ENCODE assay signal across 8 cellular contexts in the genomic region with DNA sequence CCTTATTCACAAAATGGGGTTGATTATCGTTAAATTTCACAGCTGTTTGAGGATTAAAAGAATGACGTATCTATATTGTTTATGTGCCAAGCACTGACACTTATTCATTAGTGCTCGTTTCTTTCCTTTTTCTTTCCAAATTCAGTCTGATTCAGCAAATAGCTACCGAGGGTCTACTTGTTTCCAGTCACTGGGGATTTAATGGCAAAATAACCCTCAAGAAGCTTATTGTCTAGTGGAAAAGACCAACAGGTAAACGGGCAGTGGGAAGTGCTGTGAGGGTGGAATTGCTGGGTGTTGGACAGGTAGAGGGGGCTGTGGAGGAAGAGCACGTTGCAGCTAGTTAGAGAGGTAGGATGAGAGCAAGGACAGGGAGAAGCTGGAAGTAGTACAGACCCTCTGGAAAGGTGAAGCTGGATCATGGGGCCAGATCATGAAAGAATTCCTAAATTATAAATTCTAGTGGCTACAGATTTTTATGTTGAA. TPM values are rescaled to one million over a fixed set of nuclear protein-coding genes. Genes with fewer than 3 reads are reported as not detected.
DNase-seq lines count a peak whose midpoint lies in the region; FAIRE-seq and TF ChIP-seq lines count a peak whose summit lies in the region.

No MANE protein-coding gene starts in this region.

- peaks cover 21 to 37% (median 27%) of the 10 kb centered on the region in 4 donors for H3K4me1 Mint-ChIP-seq in CD4-positive, alpha-beta memory T cell

- TF ChIP-seq RAD21 in H1 (IDR thresholded peaks at IDR 0.05 in 1 of 2, conservative IDR thresholded peaks at IDR 0.05 in 1 of 2; ENCODE audit: low read depth in 2 of 2, low read length in 2 of 2): no peak

- no peaks in the 10 kb centered on the region for H3K79me1 ChIP-seq in H1 (ENCODE audit: low read depth, low read length)

- H3K4me3 ChIP-seq in CD4-positive, alpha-beta memory T cell (ENCODE audit: low read length in 2 of 2): peak overlapping the region; percentile 45 to 49
- peak overlapping the region; percentile 28 to 54 (median 36); a peak in 7 of 8 replicates for H3K4me3 ChIP-seq in H1 (ENCODE audit: extremely low read depth in 1 of 4, insufficient read depth in 2 of 4, low read depth in 3 of 4, low read length in 4 of 4)
- peak overlapping the region; percentile 74 for H3K4me3 ChIP-seq in osteoblast (ENCODE audit: insufficient read depth, low read length)

- H2BK120ac ChIP-seq in H1 (replicated peaks; ENCODE audit: low read depth, low read length): no peak overlapping the region

- H3K27ac Mint-ChIP-seq in CD4-positive, alpha-beta memory T cell: peak overlapping the region; percentile 68 to 85 (median 77)

- no peak for TF ChIP-seq EP300 in H1 (IDR thresholded peaks at IDR 0.05; ENCODE audit: borderline replicate concordance in 1 of 2, low read depth in 2 of 2, low read length in 2 of 2)

- no peaks in the 10 kb centered on the region for H3K36me3 Mint-ChIP-seq in CD4-positive, alpha-beta memory T cell

- H3K4me1 ChIP-seq in CD4-positive, alpha-beta memory T cell (ENCODE audit: insufficient read depth, low read length): peaks cover 23% of the 10 kb centered on the region
- H3K4me1 ChIP-seq in H1 (replicated peaks in 1 of 4; ENCODE audit: control insufficient read depth in 3 of 4, insufficient read depth in 4 of 4, low read length in 3 of 4) (peaks cover 3 to 18% (median 8%) of the 10 kb centered on the region in 4 experiments; a peak in 6 of 7 replicates), osteoblast (ENCODE audit: insufficient read depth, low read length) (peaks cover 29% of the 10 kb centered on the region)

- intact Hi-C loops in CD4-positive, alpha-beta memory T cell (cut with micrococcal nuclease): loop anchor here (1.0 to 2.0 kb wide), 2 partner anchors 48 to 354 kb away; a partner anchor contains a TSS

- no peaks in the 10 kb centered on the region for H3K9me3 ChIP-seq in CD4-positive, alpha-beta memory T cell (ENCODE audit: control insufficient read depth in 1 of 2, low read length in 2 of 2)
- H3K9me3 ChIP-seq in H1 (ENCODE audit: insufficient read depth in 2 of 2, low read depth in 1 of 2, low read length in 1 of 2): no peaks in the 10 kb centered on the region
- no peaks in the 10 kb centered on the region for H3K9me3 ChIP-seq in osteoblast (ENCODE audit: low read depth, low read length)

- H2BK20ac ChIP-seq in H1 (ENCODE audit: low read length): no peak overlapping the region

- H3K4ac ChIP-seq in H1 (replicated peaks; ENCODE audit: insufficient read length, low read depth, low read length): no peak overlapping the region

- no peak for TF ChIP-seq POLR2A in H1 (IDR thresholded peaks at IDR 0.05; ENCODE audit: control extremely low read depth in 1 of 2, low read depth in 2 of 2, low read length in 2 of 2)

- no peaks in the 10 kb centered on the region for H3K36me3 ChIP-seq in CD4-positive, alpha-beta memory T cell (ENCODE audit: insufficient read depth, low read length)
- no peaks in the 10 kb centered on the region for H3K36me3 ChIP-seq in H1 (ENCODE audit: control insufficient read depth in 2 of 4, insufficient read depth in 4 of 4, low read length in 3 of 4)
- H3K36me3 ChIP-seq in osteoblast (ENCODE audit: insufficient read depth, low read length): no peaks in the 10 kb centered on the region

- H4K91ac ChIP-seq in H1 (replicated peaks; ENCODE audit: insufficient read length, low read length): no peak overlapping the region

- H2BK12ac ChIP-seq in H1 (ENCODE audit: low read depth, low read length): no peak overlapping the region

- no peak for FAIRE-seq in H1 (lab: Jason Lieb, UNC)

- H3K79me2 ChIP-seq in H1 (ENCODE audit: control insufficient read depth in 1 of 2, insufficient read depth in 2 of 2, low read length in 2 of 2) (no peaks in the 10 kb centered on the region), osteoblast (ENCODE audit: insufficient read depth, low read length) (no peaks in the 10 kb centered on the region)

- H3K27ac ChIP-seq in CD4-positive, alpha-beta memory T cell (ENCODE audit: low read depth, low read length): no peak overlapping the region
- H3K27ac ChIP-seq in H1 (ENCODE audit: low read depth, low read length) (no peak overlapping the region), osteoblast (ENCODE audit: low read depth, low read length) (no peak overlapping the region)

- no peak overlapping the region for H3K56ac ChIP-seq in H1 (replicated peaks; ENCODE audit: insufficient read length, low read depth, low read length)

- DNase-seq in CD4-positive, alpha-beta memory T cell: peak in 1 of 5 donors; percentile 47
- DNase-seq in NCI-H748 (lab: John Stamatoyannopoulos, UW; ENCODE audit: unreplicated experiment) (peak; percentile 51), H1 (ENCODE audit: low read depth in 1 of 2, low spot score in 2 of 2) (no peak), osteoblast (ENCODE audit: insufficient read length, low spot score, missing footprints) (no peak), dedifferentiated amniotic fluid mesenchymal stem cell (ENCODE audit: extremely low spot score) (no peak), NCI-H187 treated with DMSO at 0.1 percent for 48 hours (lab: John Stamatoyannopoulos, UW) (no peak), NCI-H226 (no peak)
- DNase-seq in stimulated activated CD4-positive, alpha-beta T cell treated with anti-CD3 and anti-CD28 coated beads, Interleukin-2, amount 100 ng/mL, for 48 hours: no peak

- TF ChIP-seq CTCF in H1 (IDR thresholded peaks at IDR 0.05; ENCODE audit: control extremely low read depth in 1 of 3, insufficient read depth in 1 of 3, low read depth in 1 of 3, low read length in 3 of 3): no peak
- TF ChIP-seq CTCF in osteoblast (IDR thresholded peaks at IDR 0.05; ENCODE audit: extremely low read depth, low read depth, low read length): no peak

- H2BK15ac ChIP-seq in H1 (ENCODE audit: low read length): no peak overlapping the region

- H3K23me2 ChIP-seq in H1 (ENCODE audit: low read depth, low read length): peaks cover 9% of the 10 kb centered on the region; the same call in 1 of the 2 replicates

- no peaks in the 10 kb centered on the region for H4K20me1 ChIP-seq in H1 (replicated peaks in 1 of 2; ENCODE audit: control insufficient read depth in 1 of 2, insufficient read depth in 2 of 2, low read length in 2 of 2)
- H4K20me1 ChIP-seq in osteoblast (ENCODE audit: insufficient read depth, low read length): no peaks in the 10 kb centered on the region

- H3K4me2 ChIP-seq in H1 (ENCODE audit: insufficient read depth in 1 of 2, low read depth in 2 of 2, low read length in 2 of 2) (peak overlapping the region; percentile 65 to 66), osteoblast (ENCODE audit: insufficient read depth, low read length) (peak overlapping the region; percentile 92)

- CTCF ChIA-PET in CD4-positive, alpha-beta memory T cell (lab: Charles Lee; ENCODE audit: partially characterized antibody): interaction anchor here (0.6 to 2.7 kb wide), 27 partner anchors 9 to 398 kb away, joined by 3 to 17 read pairs (median 4); no protein-coding TSS in a partner anchor
- CTCF ChIA-PET in H1 (lab: Charles Lee; ENCODE audit: partially characterized antibody): interaction anchor here (0.9 to 2.9 kb wide), 43 partner anchors 9 to 408 kb away, joined by 3 to 36 read pairs (median 4); no protein-coding TSS in a partner anchor

- peak overlapping the region; percentile 65 to 84 (median 77) for H3K4me3 Mint-ChIP-seq in CD4-positive, alpha-beta memory T cell

- H2BK5ac ChIP-seq in H1 (ENCODE audit: low read depth, low read length): no peak overlapping the region

- H2AK5ac ChIP-seq in H1 (ENCODE audit: low read depth, low read length): no peak overlapping the region

- H3K27me3 ChIP-seq in CD4-positive, alpha-beta memory T cell (ENCODE audit: insufficient read depth, low read length): no peaks in the 10 kb centered on the region
- H3K27me3 ChIP-seq in H1 (replicated peaks in 1 of 4; ENCODE audit: control insufficient read depth in 3 of 4, extremely low read depth in 1 of 4, insufficient read depth in 3 of 4, low read length in 3 of 4) (no peaks in the 10 kb centered on the region; a peak in 1 of 7 replicates), osteoblast (ENCODE audit: insufficient read depth, low read length) (no peaks in the 10 kb centered on the region)

- H3K9ac ChIP-seq in H1 (replicated peaks in 1 of 4; ENCODE audit: extremely low read depth in 1 of 4, low read depth in 3 of 4, low read length in 3 of 4): no peak overlapping the region

- POLR2A ChIA-PET in CD4-positive, alpha-beta memory T cell (lab: Charles Lee; ENCODE audit: partially characterized antibody): interaction anchor here (0.8 to 2.0 kb wide), 11 partner anchors 11 to 354 kb away, joined by 3 to 6 read pairs (median 3); a partner anchor contains a TSS
- POLR2A ChIA-PET in H1 (lab: Charles Lee; ENCODE audit: partially characterized antibody): interaction anchor here (0.8 to 2.2 kb wide), 6 partner anchors 9 to 160 kb away, joined by 3 to 9 read pairs (median 4); a partner anchor contains a TSS

- WGBS in H1 (ENCODE audit: extremely low coverage in 1 of 2, insufficient coverage in 1 of 2, insufficient read length in 1 of 2, insufficient replicate concordance in 2 of 2, low coverage in 1 of 2, low lambda C conversion rate in 2 of 2, missing lambda C conversion rate in 1 of 2), 2 experiments: 31% methylated on average over 6 of the region's 6 CpGs; no CpG with 5 or more reads in 1 of the 2 experiments

- H3K18ac ChIP-seq in H1 (ENCODE audit: extremely low read depth, low read length): no peak overlapping the region

- H2AFZ ChIP-seq in H1 (ENCODE audit: low read length) (peak overlapping the region; percentile 84), osteoblast (ENCODE audit: low read length) (peak overlapping the region; percentile 66)

- H3K14ac ChIP-seq in H1 (ENCODE audit: insufficient read length): no peak overlapping the region

- H3K9me3 Mint-ChIP-seq in CD4-positive, alpha-beta memory T cell: no peaks in the 10 kb centered on the region

- H3K27me3 Mint-ChIP-seq in CD4-positive, alpha-beta memory T cell: peaks cover 0 to 4% of the 10 kb centered on the region in 2 donors

- H4K8ac ChIP-seq in H1 (ENCODE audit: extremely low read depth, insufficient read depth, low read length): no peak overlapping the region

- no peak overlapping the region for H3K23ac ChIP-seq in H1 (ENCODE audit: insufficient read length)

- H4K5ac ChIP-seq in H1 (ENCODE audit: insufficient read length, low read depth, low read length): no peak overlapping the region

RNA-seq across cellular contexts. Expression of a gene that starts 48.3 kb away (rescaled TPM):
- 100 to 1,000 TPM; 197 to 198 TPM for total RNA-seq in CD4-positive, alpha-beta memory T cell
- polyA plus RNA-seq in CD4-positive, alpha-beta memory T cell: 10 to 100 TPM; 82.5 to 86.3 TPM
- total RNA-seq in H1 (2021; fragmentation: NEBNext Ultra II Directional; extraction: Animal tissue kit (Norgen Biotek cat#: 25700)): 0.15 and 0.20 TPM in 2 replicates
- polyA plus RNA-seq in H1 (2011; rRNA removed): 0.02 and 0.08 TPM in 2 replicates
- 0.08 TPM for polyA plus RNA-seq in H1 (2011; cell fraction: cytosol; rRNA removed)
- polyA plus RNA-seq in H1 (2011; cell fraction: nucleus; rRNA removed): 0.06 TPM
- polyA plus RNA-seq in H1 (2012, experiment 1 of 2): 0.04 to 0.40 TPM (median 0.11 TPM) in 3 of 4 replicates, not detected in the other
- polyA plus RNA-seq in H1 (2012, experiment 2 of 2): not detected
- polyA plus RNA-seq in H1 (2013, experiment 1 of 2): 0.08 TPM
- polyA plus RNA-seq in H1 (2013, experiment 2 of 2): 0.06 TPM
- polyA minus RNA-seq in H1 (2011; rRNA and poly(A)+ RNA removed): 0.13 and 0.15 TPM in 2 replicates
- not detected for polyA minus RNA-seq in H1 (2011; cell fraction: cytosol; rRNA and poly(A)+ RNA removed)
- polyA minus RNA-seq in H1 (2011; cell fraction: nucleus; rRNA and poly(A)+ RNA removed): 0.20 TPM
- 1.2 and 1.8 TPM in 2 replicates for total RNA-seq in osteoblast

Comparison
In these comparisons a context has a peak if more than half of its experiments do, and no peak if none do; other contexts are left out.
1. RNA of a gene that starts 48.3 kb away (total RNA-seq): 197 to 198 TPM in CD4-positive, alpha-beta memory T cell; 1.2 to 1.8 TPM in osteoblast and 0.15 to 0.20 TPM in H1; every median in the first group is over 10 times any median in the second.
2. Peak in every context shown above with its lines, with median percentiles within 50 percentile points of each other: H3K4me3 ChIP-seq.